ENCODE assay signal across 1 cellular context in genomic region chr2:149068996-149069888, GRCh38.
TF ChIP-seq lines count a peak whose summit lies in the region.

No MANE protein-coding gene starts in this region.

TF ChIP-seq in WTC11, 78 proteins besides CTCF, POLR2A, EP300 and RAD21 (continued from another document):
- no peak for TF ChIP-seq FOXP4 (CRISPR knock-in tag; IDR thresholded peaks at IDR 0.05)
- no peak for TF ChIP-seq ERG (CRISPR knock-in tag; IDR thresholded peaks at IDR 0.05)
- no peak for TF ChIP-seq GTF2I (CRISPR knock-in tag; conservative IDR thresholded peaks at IDR 0.05)
- no peak for TF ChIP-seq TP53 (CRISPR knock-in tag; IDR thresholded peaks at IDR 0.05)
- TF ChIP-seq ETV6 (CRISPR knock-in tag; IDR thresholded peaks at IDR 0.05): no peak
- TF ChIP-seq ZNF512 (CRISPR knock-in tag; IDR thresholded peaks at IDR 0.05; ENCODE audit: borderline replicate concordance): no peak
- no peak for TF ChIP-seq NR1H2 (CRISPR knock-in tag; IDR thresholded peaks at IDR 0.05)
- TF ChIP-seq ZBTB21 (CRISPR knock-in tag; IDR thresholded peaks at IDR 0.05; ENCODE audit: borderline replicate concordance): no peak
- no peak for TF ChIP-seq ATF2 (CRISPR knock-in tag; IDR thresholded peaks at IDR 0.05; ENCODE audit: borderline replicate concordance, low read depth)
- TF ChIP-seq, protein P1, sequence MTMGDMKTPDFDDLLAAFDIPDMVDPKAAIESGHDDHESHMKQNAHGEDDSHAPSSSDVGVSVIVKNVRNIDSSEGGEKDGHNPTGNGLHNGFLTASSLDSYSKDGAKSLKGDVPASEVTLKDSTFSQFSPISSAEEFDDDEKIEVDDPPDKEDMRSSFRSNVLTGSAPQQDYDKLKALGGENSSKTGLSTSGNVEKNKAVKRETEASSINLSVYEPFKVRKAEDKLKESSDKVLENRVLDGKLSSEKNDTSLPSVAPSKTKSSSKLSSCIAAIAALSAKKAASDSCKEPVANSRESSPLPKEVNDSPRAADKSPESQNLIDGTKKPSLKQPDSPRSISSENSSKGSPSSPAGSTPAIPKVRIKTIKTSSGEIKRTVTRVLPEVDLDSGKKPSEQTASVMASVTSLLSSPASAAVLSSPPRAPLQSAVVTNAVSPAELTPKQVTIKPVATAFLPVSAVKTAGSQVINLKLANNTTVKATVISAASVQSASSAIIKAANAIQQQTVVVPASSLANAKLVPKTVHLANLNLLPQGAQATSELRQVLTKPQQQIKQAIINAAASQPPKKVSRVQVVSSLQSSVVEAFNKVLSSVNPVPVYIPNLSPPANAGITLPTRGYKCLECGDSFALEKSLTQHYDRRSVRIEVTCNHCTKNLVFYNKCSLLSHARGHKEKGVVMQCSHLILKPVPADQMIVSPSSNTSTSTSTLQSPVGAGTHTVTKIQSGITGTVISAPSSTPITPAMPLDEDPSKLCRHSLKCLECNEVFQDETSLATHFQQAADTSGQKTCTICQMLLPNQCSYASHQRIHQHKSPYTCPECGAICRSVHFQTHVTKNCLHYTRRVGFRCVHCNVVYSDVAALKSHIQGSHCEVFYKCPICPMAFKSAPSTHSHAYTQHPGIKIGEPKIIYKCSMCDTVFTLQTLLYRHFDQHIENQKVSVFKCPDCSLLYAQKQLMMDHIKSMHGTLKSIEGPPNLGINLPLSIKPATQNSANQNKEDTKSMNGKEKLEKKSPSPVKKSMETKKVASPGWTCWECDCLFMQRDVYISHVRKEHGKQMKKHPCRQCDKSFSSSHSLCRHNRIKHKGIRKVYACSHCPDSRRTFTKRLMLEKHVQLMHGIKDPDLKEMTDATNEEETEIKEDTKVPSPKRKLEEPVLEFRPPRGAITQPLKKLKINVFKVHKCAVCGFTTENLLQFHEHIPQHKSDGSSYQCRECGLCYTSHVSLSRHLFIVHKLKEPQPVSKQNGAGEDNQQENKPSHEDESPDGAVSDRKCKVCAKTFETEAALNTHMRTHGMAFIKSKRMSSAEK (CRISPR knock-in tag; IDR thresholded peaks at IDR 0.05; ENCODE audit: borderline replicate concordance): no peak
